ENCODE assay signal across 21 cellular contexts in the genomic region with DNA sequence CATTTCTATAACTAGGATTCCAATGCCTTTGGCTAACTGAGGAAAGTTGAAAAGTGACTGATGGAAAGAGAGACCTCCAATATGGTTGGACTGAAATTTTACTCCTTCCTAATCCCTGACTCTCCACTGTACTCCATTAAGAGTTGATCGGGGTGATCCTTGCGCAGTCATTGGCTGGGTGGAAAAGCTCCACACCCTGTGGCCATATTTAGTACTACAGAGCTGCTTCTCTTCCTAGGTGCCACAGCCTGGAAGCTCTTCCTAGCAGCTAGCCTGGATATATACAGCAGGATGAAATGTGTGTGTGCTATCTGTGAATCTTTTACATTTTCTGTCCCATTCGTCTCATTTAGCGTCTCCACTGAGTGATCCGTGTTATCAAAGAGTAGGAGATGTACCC.
DNase-seq lines count a peak whose midpoint lies in the region; ATAC-seq and TF ChIP-seq lines count a peak whose summit lies in the region.
"Had no signal": no experiment of that assay in that cellular context is flagged by ENCODE, and none has a peak within 500 bp of the region (broad histone marks: within the 10 kb centered on the region; RNA-seq: fewer than 3 reads in every experiment).

No MANE protein-coding gene starts in this region.

- no peaks in the 10 kb centered on the region for H3K27me3 ChIP-seq in stomach
- H3K27me3 ChIP-seq: BE2C, dorsolateral prefrontal cortex, esophagus squamous epithelium, heart right ventricle, vagina had no signal

- H3K4me3 ChIP-seq in stomach: no peak overlapping the region
- H3K4me3 ChIP-seq: dorsolateral prefrontal cortex, esophagus squamous epithelium, heart right ventricle, vagina had no signal

- TF ChIP-seq POLR2A in stomach (IDR thresholded peaks at IDR 0.05): no peak

- no peaks in the 10 kb centered on the region for H3K36me3 Mint-ChIP-seq in HFFc6 (ENCODE audit: low read depth)
- H3K36me3 Mint-ChIP-seq in chondrocyte (ENCODE audit: low read depth): no peaks in the 10 kb centered on the region
- H3K36me3 Mint-ChIP-seq: activated naive CD8-positive, alpha-beta T cell; brain; naive thymus-derived CD4-positive, alpha-beta T cell had no signal

- H3K27me3 Mint-ChIP-seq in HFFc6 (ENCODE audit: insufficient read depth) (no peaks in the 10 kb centered on the region; the same call in 1 of the 2 replicates), chondrocyte (ENCODE audit: low read depth) (peaks cover 4% of the 10 kb centered on the region)
- H3K27me3 Mint-ChIP-seq: brain had no signal

- H3K4me1 Mint-ChIP-seq in HFFc6 (ENCODE audit: low read depth) (no peaks in the 10 kb centered on the region), chondrocyte (ENCODE audit: low read depth) (no peaks in the 10 kb centered on the region)
- H3K4me1 Mint-ChIP-seq: brain had no signal

- ATAC-seq in left lobe of liver (peak; percentile 35), sciatic nerve (no peak)
- ATAC-seq: heart right ventricle; naive thymus-derived CD4-positive, alpha-beta T cell; PC-3 had no signal

- intact Hi-C loops in stomach (cut with DNase I; ENCODE audit: low total_unique reads) (loop anchor here (10.0 kb wide), 1 partner anchor 96 kb away; no protein-coding TSS in a partner anchor), sciatic nerve (cut with DNase I) (loop anchor here (10.0 kb wide), 1 partner anchor 96 kb away; no protein-coding TSS in a partner anchor)

- H3K36me3 ChIP-seq in stomach: no peaks in the 10 kb centered on the region
- H3K36me3 ChIP-seq: BE2C, esophagus squamous epithelium, vagina had no signal

- H3K27ac ChIP-seq in stomach: no peak overlapping the region
- H3K27ac ChIP-seq: dorsolateral prefrontal cortex, esophagus squamous epithelium, heart right ventricle, vagina had no signal

- no peaks in the 10 kb centered on the region for H3K9me3 ChIP-seq in stomach
- H3K9me3 ChIP-seq: BE2C, esophagus squamous epithelium, heart right ventricle, vagina had no signal

- WGBS in stomach, 5 donors: 90 to 97% (median 96%) methylated on average over 5 of the region's 5 CpGs

- TF ChIP-seq CTCF in GM12872 (IDR thresholded peaks at IDR 0.05; ENCODE audit: insufficient read depth, low read depth, low read length) (peak; percentile 37; the same call in 2 of the 3 replicates), HFFc6 (IDR thresholded peaks at IDR 0.05) (peak; percentile 15; the same call in 1 of the 2 replicates), chondrocyte (IDR thresholded peaks at IDR 0.05) (peak; percentile 15), stomach (IDR thresholded peaks at IDR 0.05) (no peak)

- H3K9me3 Mint-ChIP-seq in HFFc6 (peaks cover 8% of the 10 kb centered on the region), chondrocyte (ENCODE audit: low read depth) (peaks cover 4% of the 10 kb centered on the region)
- H3K9me3 Mint-ChIP-seq: brain; naive thymus-derived CD4-positive, alpha-beta T cell had no signal

- no peak overlapping the region for H3K27ac Mint-ChIP-seq in HFFc6
- no peak overlapping the region for H3K27ac Mint-ChIP-seq in chondrocyte (ENCODE audit: unreplicated experiment)
- H3K27ac Mint-ChIP-seq: activated naive CD8-positive, alpha-beta T cell; brain; naive thymus-derived CD4-positive, alpha-beta T cell had no signal

- no peak for TF ChIP-seq EP300 in stomach (IDR thresholded peaks at IDR 0.05)

- no peaks in the 10 kb centered on the region for H3K4me1 ChIP-seq in stomach
- H3K4me1 ChIP-seq: BE2C, esophagus squamous epithelium, heart right ventricle, vagina had no signal

- DNase-seq in HFFc6 (no peak), chondrocyte (ENCODE audit: low spot score) (no peak), left lobe of liver (ENCODE audit: low spot score) (no peak), stomach (no peak), sciatic nerve (ENCODE audit: low spot score) (no peak)
- no peak for DNase-seq in activated CD4-positive, alpha-beta T cell treated with anti-CD3 and anti-CD28 coated beads for 48 hours
- DNase-seq: BE2C; dorsolateral prefrontal cortex; esophagus squamous epithelium; heart right ventricle; naive thymus-derived CD4-positive, alpha-beta T cell; NCI-H187 treated with DMSO at 0.1 percent for 48 hours; NCI-H446 treated with DMSO at 0.1 percent for 48 hours; PC-3; small intestine; stimulated activated CD4-positive, alpha-beta T cell treated with anti-CD3 and anti-CD28 coated beads, Interleukin-4, amount 100 ng/mL, for 4 hours; T-helper 9 cell had no signal

- no peak overlapping the region for H3K4me3 Mint-ChIP-seq in HFFc6
- no peak overlapping the region for H3K4me3 Mint-ChIP-seq in chondrocyte (ENCODE audit: unreplicated experiment)
- H3K4me3 Mint-ChIP-seq: activated naive CD8-positive, alpha-beta T cell; brain; naive thymus-derived CD4-positive, alpha-beta T cell had no signal

Comparison
In these comparisons a context has a peak if more than half of its experiments do, and no peak if none do; other contexts are left out.
1. CTCF ChIP-seq: peak in GM12872 (single experiment), HFFc6 (single experiment) and chondrocyte (single experiment); none in stomach (0 of 7).